In the genomic region with DNA sequence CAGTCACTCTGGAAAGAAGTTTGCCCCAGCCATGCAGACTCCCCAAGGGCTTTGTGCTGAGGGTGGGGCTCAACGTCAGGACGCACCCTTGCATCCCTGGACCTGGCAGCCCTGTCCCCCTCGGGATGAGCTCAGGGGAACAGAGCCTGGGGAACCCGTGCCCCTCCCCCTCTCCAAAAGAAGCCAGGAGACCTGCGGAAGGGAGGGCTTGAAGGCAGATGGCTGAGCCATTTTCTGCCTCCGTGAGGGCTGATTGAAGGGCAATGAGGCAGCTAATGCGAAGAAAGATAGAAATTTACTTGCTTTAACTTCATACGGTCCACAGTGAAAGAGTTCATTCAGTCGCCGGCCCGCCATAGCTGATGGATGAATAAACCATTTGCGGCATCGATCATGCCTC, we compare ENCODE assay signal across 20 cellular contexts.
"Had no signal": no experiment of that assay in that cellular context is flagged by ENCODE, and none has a peak within 500 bp of the region (broad histone marks: within the 10 kb centered on the region; RNA-seq: fewer than 3 reads in every experiment).

No MANE protein-coding gene starts in this region.

- H3K4me1 Mint-ChIP-seq: activated CD4-positive, alpha-beta T cell treated with anti-CD3 and anti-CD28 coated beads, Interleukin-2, amount 10 ng/mL, durations not matched to agents 7 days and 5 days had no signal

- H3K4me3 ChIP-seq: lung, prostate gland, thyroid gland had no signal

- H3K27me3 ChIP-seq: thyroid gland had no signal

- DNase-seq: activated CD4-positive, alpha-beta T cell treated with anti-CD3 and anti-CD28 coated beads, Interleukin-2, amount 10 ng/mL, durations not matched to agents 7 days and 5 days; activated CD8-positive, alpha-beta T cell treated with anti-CD3 and anti-CD28 coated beads, Interleukin-2, amount 10 ng/mL, durations not matched to agents 7 days and 5 days; activated naive CD4-positive, alpha-beta T cell treated with anti-CD3 and anti-CD28 coated beads for 36 hours; activated T-cell treated with anti-CD3 and anti-CD28 coated beads, Interleukin-2, amount 50 U/mL, for 24 hours; brain microvascular endothelial cell; central memory CD4-positive, alpha-beta T cell; dorsolateral prefrontal cortex; foreskin fibroblast; glutamatergic neuron; hippocampal formation; midbrain; stimulated activated CD4-positive, alpha-beta T cell treated with anti-CD3 and anti-CD28 coated beads, Interleukin-2, amount 100 ng/mL, for 24 hours; stimulated activated naive CD4-positive, alpha-beta T cell treated with Interleukin-2 at 50 U/mL for 16 hours; T-helper 9 cell; thyroid gland had no signal

- H3K9me3 ChIP-seq: prostate gland, thyroid gland had no signal

- H3K27ac ChIP-seq: brain microvascular endothelial cell, dorsolateral prefrontal cortex, prostate gland, thyroid gland had no signal

- H3K9me3 Mint-ChIP-seq: activated CD4-positive, alpha-beta T cell treated with anti-CD3 and anti-CD28 coated beads, Interleukin-2, amount 10 ng/mL, durations not matched to agents 7 days and 5 days; activated naive CD4-positive, alpha-beta T cell treated with anti-CD3 and anti-CD28 coated beads for 36 hours; activated T-cell treated with anti-CD3 and anti-CD28 coated beads, Interleukin-2, amount 50 U/mL, for 24 hours; activated T-helper 2 cell treated with anti-CD3 and anti-CD28 coated beads, Interferon-gamma antibody, Interleukin-2, Interleukin-4, amounts not matched to agents 10 μg/mL and 5 μg/mL and 100 μg/mL, durations not matched to agents 14 hours and 24 hours and 36 hours; nephron had no signal

- H3K4me3 Mint-ChIP-seq: activated CD4-positive, alpha-beta T cell treated with anti-CD3 and anti-CD28 coated beads, Interleukin-2, amount 10 ng/mL, durations not matched to agents 7 days and 5 days; activated CD8-positive, alpha-beta T cell treated with anti-CD3 and anti-CD28 coated beads, Interleukin-2, amount 10 ng/mL, durations not matched to agents 7 days and 5 days; activated naive CD4-positive, alpha-beta T cell treated with anti-CD3 and anti-CD28 coated beads for 36 hours; activated T-cell treated with anti-CD3 and anti-CD28 coated beads, Interleukin-2, amount 50 U/mL, for 24 hours; nephron had no signal

- H3K27ac Mint-ChIP-seq: activated CD4-positive, alpha-beta T cell treated with anti-CD3 and anti-CD28 coated beads, Interleukin-2, amount 10 ng/mL, durations not matched to agents 7 days and 5 days; activated CD8-positive, alpha-beta T cell treated with anti-CD3 and anti-CD28 coated beads, Interleukin-2, amount 10 ng/mL, durations not matched to agents 7 days and 5 days; activated naive CD4-positive, alpha-beta T cell treated with anti-CD3 and anti-CD28 coated beads for 36 hours; activated T-cell treated with anti-CD3 and anti-CD28 coated beads, Interleukin-2, amount 50 U/mL, for 24 hours; activated T-helper 2 cell treated with anti-CD3 and anti-CD28 coated beads, Interferon-gamma antibody, Interleukin-2, Interleukin-4, amounts not matched to agents 10 μg/mL and 5 μg/mL and 100 μg/mL, durations not matched to agents 14 hours and 24 hours and 36 hours; nephron had no signal

- ATAC-seq: activated CD4-positive, CD25-positive, alpha-beta regulatory T cell treated with anti-CD3 and anti-CD28 coated beads, Interleukin-2, amount 50 U/mL, for 24 hours; activated CD8-positive, alpha-beta T cell treated with anti-CD3 and anti-CD28 coated beads, Interleukin-2, amount 10 ng/mL, durations not matched to agents 7 days and 5 days had no signal

- H3K36me3 ChIP-seq: brain microvascular endothelial cell had no signal

- H3K4me1 ChIP-seq: prostate gland, thyroid gland had no signal
